2 cellular contexts compared by ENCODE assay signal in the genomic region with DNA sequence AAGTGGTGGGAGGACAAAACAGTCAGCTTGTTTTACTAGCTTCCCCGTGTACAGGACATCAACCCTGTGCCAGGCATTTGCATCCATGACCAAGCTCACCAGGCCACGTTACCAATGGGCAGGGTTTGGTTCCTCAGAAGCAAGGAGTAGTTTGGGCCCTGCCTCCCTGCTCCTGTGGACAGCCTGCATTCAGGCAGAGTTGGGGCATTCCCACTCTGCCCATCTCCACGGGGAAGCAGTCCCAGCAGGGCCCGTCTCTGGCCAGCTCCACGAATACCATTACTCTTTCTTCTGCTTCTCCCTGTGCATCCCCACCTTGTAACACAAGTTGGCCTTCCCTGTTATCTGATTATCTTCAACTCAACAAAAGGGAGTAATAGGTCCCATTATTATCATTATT.
TF ChIP-seq lines count a peak whose summit lies in the region.

No MANE protein-coding gene starts in this region.

TF ChIP-seq in HEK293, 187 proteins besides CTCF, POLR2A, EP300 and RAD21:
- 0 out of 2 replicates have a peak, but pooled peaks have one; percentile 24 for TF ChIP-seq ZNF335 (tag by site-specific recombination; conservative IDR thresholded peaks at IDR 0.05)
- TF ChIP-seq ZBTB8A (tag by site-specific recombination; IDR thresholded peaks at IDR 0.05): no peak

TF ChIP-seq in H1, 55 proteins besides CTCF, POLR2A, EP300 and RAD21:
- no peak for TF ChIP-seq TBP (IDR thresholded peaks at IDR 0.05; ENCODE audit: low read depth, low read length)
- TF ChIP-seq TAF1 (IDR thresholded peaks at IDR 0.05; ENCODE audit: low read depth, low read length): no peak
- TF ChIP-seq EGR1 (IDR thresholded peaks at IDR 0.05; ENCODE audit: borderline replicate concordance, low read depth, low read length): no peak
- TF ChIP-seq TAF7 (optimal IDR thresholded peaks at IDR 0.05; ENCODE audit: borderline replicate concordance, low read depth, low read length): no peak
- no peak for TF ChIP-seq FOSL1 (IDR thresholded peaks at IDR 0.05; ENCODE audit: insufficient read depth, low read depth, low read length)
- TF ChIP-seq MAFK (IDR thresholded peaks at IDR 0.05; ENCODE audit: low read depth, low read length): no peak
- no peak for TF ChIP-seq BRCA1 (IDR thresholded peaks at IDR 0.05; ENCODE audit: low read depth, low read length)
- TF ChIP-seq GTF2F1 (IDR thresholded peaks at IDR 0.05; ENCODE audit: borderline replicate concordance, low read depth, low read length): no peak
- TF ChIP-seq, protein P1, sequence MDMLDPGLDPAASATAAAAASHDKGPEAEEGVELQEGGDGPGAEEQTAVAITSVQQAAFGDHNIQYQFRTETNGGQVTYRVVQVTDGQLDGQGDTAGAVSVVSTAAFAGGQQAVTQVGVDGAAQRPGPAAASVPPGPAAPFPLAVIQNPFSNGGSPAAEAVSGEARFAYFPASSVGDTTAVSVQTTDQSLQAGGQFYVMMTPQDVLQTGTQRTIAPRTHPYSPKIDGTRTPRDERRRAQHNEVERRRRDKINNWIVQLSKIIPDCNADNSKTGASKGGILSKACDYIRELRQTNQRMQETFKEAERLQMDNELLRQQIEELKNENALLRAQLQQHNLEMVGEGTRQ (IDR thresholded peaks at IDR 0.05; ENCODE audit: low read length): no peak
- no peak for TF ChIP-seq RNF2 (IDR thresholded peaks at IDR 0.05; ENCODE audit: borderline replicate concordance, low read depth, low read length, missing control alignments, poor library complexity, severe bottlenecking)
- no peak for TF ChIP-seq RFX5 (IDR thresholded peaks at IDR 0.05; ENCODE audit: borderline replicate concordance, low read depth, low read length)
- TF ChIP-seq SUZ12 (IDR thresholded peaks at IDR 0.05; ENCODE audit: low read length): no peak
- TF ChIP-seq CHD2 (IDR thresholded peaks at IDR 0.05; ENCODE audit: low read length): no peak
